Comparison of ENCODE assay signal across 10 cellular contexts in the genomic region with DNA sequence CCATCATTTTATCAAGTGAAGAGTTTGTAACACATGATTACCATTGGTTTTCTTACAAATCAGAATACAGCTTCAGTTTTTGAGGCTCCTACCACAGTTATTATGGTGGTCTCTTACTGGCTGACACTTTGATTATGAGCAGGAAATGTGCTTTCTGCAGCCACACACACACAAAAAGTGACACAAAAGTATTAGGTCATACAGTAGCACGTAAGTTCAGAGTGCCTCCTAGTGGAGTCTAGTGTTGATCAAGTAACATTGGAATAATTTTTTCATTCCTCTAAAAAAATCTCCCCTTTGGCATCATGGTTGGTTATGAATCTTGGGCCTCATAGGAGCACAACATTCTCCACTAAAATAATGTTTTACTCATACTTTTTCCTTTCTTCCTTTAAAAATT. TPM values are rescaled to one million over a fixed set of nuclear protein-coding genes. Genes with fewer than 3 reads are reported as not detected.
DNase-seq lines count a peak whose midpoint lies in the region; ATAC-seq and TF ChIP-seq lines count a peak whose summit lies in the region.
"Had no signal": no experiment of that assay in that cellular context is flagged by ENCODE, and none has a peak within 500 bp of the region (broad histone marks: within the 10 kb centered on the region; RNA-seq: fewer than 3 reads in every experiment).

No MANE protein-coding gene starts in this region.

- H3K27ac ChIP-seq in heart right ventricle (no peak overlapping the region), endodermal cell (ENCODE audit: low read depth, low read length) (no peak overlapping the region), sigmoid colon (no peak overlapping the region), suprapubic skin (no peak overlapping the region)
- H3K27ac ChIP-seq: ascending aorta had no signal

- H3K27ac Mint-ChIP-seq in endodermal cell = no peak overlapping the region
- no peak overlapping the region for H3K27ac Mint-ChIP-seq in type B pancreatic cell
- H3K27ac Mint-ChIP-seq: memory B cell had no signal

- no peak for ATAC-seq in heart right ventricle

- H3K4me3 Mint-ChIP-seq in endodermal cell (no peak overlapping the region), type B pancreatic cell (no peak overlapping the region)
- H3K4me3 Mint-ChIP-seq: memory B cell had no signal

- no peaks in the 10 kb centered on the region for H3K36me3 Mint-ChIP-seq in endodermal cell (ENCODE audit: low read depth)
- H3K36me3 Mint-ChIP-seq in type B pancreatic cell = no peaks in the 10 kb centered on the region
- H3K36me3 Mint-ChIP-seq: memory B cell had no signal

- no peaks in the 10 kb centered on the region for H3K27me3 Mint-ChIP-seq in endodermal cell (ENCODE audit: insufficient read depth)
- no peaks in the 10 kb centered on the region for H3K27me3 Mint-ChIP-seq in type B pancreatic cell
- H3K27me3 Mint-ChIP-seq: memory B cell had no signal

- no peak overlapping the region for H3K9ac ChIP-seq in endodermal cell (ENCODE audit: extremely low read depth, low read length, poor library complexity, severe bottlenecking)

- DNase-seq in heart right ventricle = no peak
- no peak for DNase-seq in cardiac septum (ENCODE audit: low spot score)
- DNase-seq in NCI-H460 (ENCODE audit: extremely low read depth, low read depth) = peak; percentile 11
- no peak for DNase-seq in endodermal cell
- DNase-seq in type B pancreatic cell (ENCODE audit: extremely low spot score, unreplicated experiment) = no peak
- DNase-seq in cerebellar cortex (ENCODE audit: low spot score) = no peak
- no peak for DNase-seq in sigmoid colon
- DNase-seq in suprapubic skin (ENCODE audit: low spot score in 2 of 2) = no peak

- H3K9me3 Mint-ChIP-seq in endodermal cell (no peaks in the 10 kb centered on the region), type B pancreatic cell (no peaks in the 10 kb centered on the region)
- H3K9me3 Mint-ChIP-seq: memory B cell had no signal

- H3K9me3 ChIP-seq in heart right ventricle (no peaks in the 10 kb centered on the region), endodermal cell (ENCODE audit: control insufficient read depth, low read length) (no peaks in the 10 kb centered on the region), sigmoid colon (no peaks in the 10 kb centered on the region), suprapubic skin (no peaks in the 10 kb centered on the region)
- H3K9me3 ChIP-seq: ascending aorta had no signal

- peaks cover 32% of the 10 kb centered on the region for H3K4me1 Mint-ChIP-seq in endodermal cell
- H3K4me1 Mint-ChIP-seq in type B pancreatic cell (ENCODE audit: unreplicated experiment) = peaks cover 30% of the 10 kb centered on the region
- H3K4me1 Mint-ChIP-seq: memory B cell had no signal

- WGBS in heart right ventricle, 2 donors = 65 to 90% methylated on average over 1 of the region's 1 CpG
- 86 to 100% methylated on average over 1 of the region's 1 CpG for WGBS in endodermal cell (ENCODE audit: insufficient coverage in 1 of 2, insufficient read length in 1 of 2), 2 experiments
- WGBS in sigmoid colon, 2 donors = 50 to 73% methylated on average over 1 of the region's 1 CpG
- 89% methylated on average over 1 of the region's 1 CpG for WGBS in suprapubic skin

- peaks cover 0 to 64% (median 37%) of the 10 kb centered on the region in 9 donors for H3K4me1 ChIP-seq in heart right ventricle
- peaks cover 6% of the 10 kb centered on the region for H3K4me1 ChIP-seq in endodermal cell (ENCODE audit: control insufficient read depth, insufficient read depth, low read length)
- H3K4me1 ChIP-seq in sigmoid colon = peaks cover 0 to 51% (median 12%) of the 10 kb centered on the region in 4 donors
- H3K4me1 ChIP-seq in suprapubic skin = peaks cover 12% of the 10 kb centered on the region

- TF ChIP-seq CTCF in heart right ventricle (IDR thresholded peaks at IDR 0.05) (peak in 7 of 9 donors; percentile 8 to 46 (median 28)), endodermal cell (conservative IDR thresholded peaks at IDR 0.05) (peak; percentile 61), type B pancreatic cell (conservative IDR thresholded peaks at IDR 0.05) (peak; percentile 42), sigmoid colon (IDR thresholded peaks at IDR 0.05) (no peak), suprapubic skin (IDR thresholded peaks at IDR 0.05) (no peak)

- TF ChIP-seq POLR2A in sigmoid colon (IDR thresholded peaks at IDR 0.05) (no peak), suprapubic skin (IDR thresholded peaks at IDR 0.05) (no peak)

- no peak for TF ChIP-seq EP300 in sigmoid colon (IDR thresholded peaks at IDR 0.05)
- no peak for TF ChIP-seq EP300 in suprapubic skin (IDR thresholded peaks at IDR 0.05)

- H3K36me3 ChIP-seq in heart right ventricle (no peaks in the 10 kb centered on the region), endodermal cell (ENCODE audit: control insufficient read depth, insufficient read depth, low read length) (no peaks in the 10 kb centered on the region), sigmoid colon (no peaks in the 10 kb centered on the region), suprapubic skin (no peaks in the 10 kb centered on the region)
- H3K36me3 ChIP-seq: ascending aorta had no signal

- intact Hi-C loops in heart right ventricle (cut with DNase I) = loop anchor here in 1 of 10 donors (5.0 kb wide), 1 partner anchor 75 kb away; no protein-coding TSS in a partner anchor
- intact Hi-C loops in cardiac septum (cut with DNase I) = no loop called here
- intact Hi-C loops in sigmoid colon (cut with DNase I) = no loop called here

- no peaks in the 10 kb centered on the region for H3K27me3 ChIP-seq in heart right ventricle
- no peaks in the 10 kb centered on the region for H3K27me3 ChIP-seq in endodermal cell (ENCODE audit: control insufficient read depth, insufficient read depth, low read length, poor library complexity, severe bottlenecking)
- H3K27me3 ChIP-seq in sigmoid colon = no peaks in the 10 kb centered on the region
- H3K27me3 ChIP-seq in suprapubic skin = no peaks in the 10 kb centered on the region
- H3K27me3 ChIP-seq: ascending aorta had no signal

- H3K4me3 ChIP-seq in heart right ventricle (no peak overlapping the region), endodermal cell (ENCODE audit: low read length) (no peak overlapping the region), sigmoid colon (no peak overlapping the region), suprapubic skin (no peak overlapping the region)
- H3K4me3 ChIP-seq: ascending aorta had no signal

RNA-seq across cellular contexts. Expression of gene PAM, which starts 37.6 kb away (rescaled TPM):
- total RNA-seq in heart right ventricle (1,000 to 10,000 TPM in 8 of 10 donors, 100 to 1,000 TPM in 2; 917 to 1,485 (median 1,108) TPM), cardiac septum (1,080 TPM), endodermal cell (10 to 100 TPM; 32.9 to 38.2 TPM), type B pancreatic cell (ENCODE audit: low replicate concordance) (116 and 135 TPM in 2 replicates), sigmoid colon (100 to 1,000 TPM; 198 to 261 (median 240) TPM), suprapubic skin (10 to 100 TPM; 41.5 to 92.8 (median 48.2) TPM)
- polyA plus RNA-seq in heart right ventricle (100 to 1,000 TPM; 488 to 515 TPM), sigmoid colon (10 to 100 TPM; 14.3 to 45.8 (median 22.2) TPM)
- total RNA-seq in NCI-H460 (2014; rRNA removed; shearing (Covaris generic)) = 80.8 and 83.3 TPM in 2 replicates
- 52.3 and 64.2 TPM in 2 replicates for polyA plus RNA-seq in NCI-H460 (2014; cell fraction: nucleus; rRNA removed)
- polyA plus RNA-seq in endodermal cell (2013, experiment 1 of 2) = 165 TPM
- 169 TPM for polyA plus RNA-seq in endodermal cell (2013, experiment 2 of 2)

Comparison
In these comparisons a context has a peak if more than half of its experiments do, and no peak if none do; other contexts are left out.
1. CTCF ChIP-seq: peak in heart right ventricle (7 of 9), endodermal cell (single experiment) and type B pancreatic cell (single experiment); none in sigmoid colon (0 of 4) and suprapubic skin (0 of 2).